In genomic region chr7:2102375-2102723, GRCh38 we compare ENCODE assay signal across 25 cellular contexts.
DNase-seq lines count a peak whose midpoint lies in the region; ATAC-seq and TF ChIP-seq lines count a peak whose summit lies in the region.
"Had no signal": no experiment of that assay in that cellular context is flagged by ENCODE, and none has a peak within 500 bp of the region (broad histone marks: within the 10 kb centered on the region; RNA-seq: fewer than 3 reads in every experiment).

No MANE protein-coding gene starts in this region.

- no peaks in the 10 kb centered on the region for H3K27me3 Mint-ChIP-seq in stimulated activated naive CD8-positive, alpha-beta T cell treated with anti-CD3 and anti-CD28 coated beads, Interleukin-15, Interleukin-2, amounts not matched to agents 100 ng/mL and 50 ng/mL, for 24 hours
- H3K27me3 Mint-ChIP-seq in brain (no peaks in the 10 kb centered on the region), natural killer cell (ENCODE audit: low read depth in 2 of 2) (peaks cover 9 to 13% of the 10 kb centered on the region in 2 donors)

- intact Hi-C loops in natural killer cell (cut with micrococcal nuclease) = loop anchor here (1.0 to 5.0 kb wide), 3 partner anchors 54 to 162 kb away; no protein-coding TSS in a partner anchor
- intact Hi-C loops in lower leg skin (cut with DNase I; ENCODE audit: low total_unique reads) = no loop called here

- H3K4me3 Mint-ChIP-seq in stimulated activated naive CD8-positive, alpha-beta T cell treated with anti-CD3 and anti-CD28 coated beads, Interleukin-15, Interleukin-2, amounts not matched to agents 100 ng/mL and 50 ng/mL, for 24 hours = no peak overlapping the region
- peak overlapping the region in 1 of 5 experiments; percentile 43 for H3K4me3 Mint-ChIP-seq in brain
- H3K4me3 Mint-ChIP-seq in natural killer cell = peak overlapping the region; percentile 60
- H3K4me3 Mint-ChIP-seq: CD14-positive monocyte had no signal

- TF ChIP-seq CTCF in brain (conservative IDR thresholded peaks at IDR 0.05) (no peak), natural killer cell (IDR thresholded peaks at IDR 0.05) (no peak), lower leg skin (IDR thresholded peaks at IDR 0.05) (no peak)

- 92 to 97% methylated on average over 7 of the region's 7 CpGs for WGBS in lower leg skin, 2 donors

- DNase-seq in stimulated activated naive CD8-positive, alpha-beta T cell treated with anti-CD3 and anti-CD28 coated beads, Interleukin-15, Interleukin-2, amounts not matched to agents 100 U/mL and 50 U/mL, for 24 hours = no peak
- DNase-seq in natural killer cell (peak; percentile 47), DMS79 (lab: John Stamatoyannopoulos, UW) (no peak), lower leg skin (ENCODE audit: low spot score in 2 of 2) (no peak)
- no peak for DNase-seq in effector CD8-positive, alpha-beta T cell (lab: John Stamatoyannopoulos, UW)
- DNase-seq in stimulated activated CD4-positive, alpha-beta T cell treated with anti-CD3 and anti-CD28 coated beads, Interleukin-12 subunit alpha, Interleukin-12 subunit beta, amount 100 ng/mL, for 4 hours = no peak
- DNase-seq: ACHN; activated effector memory CD4-positive, alpha-beta T cell treated with anti-CD3 and anti-CD28 coated beads, Interleukin-2, amount 50 U/mL, for 16 hours; DMS153; esophagus squamous epithelium; GDM1; GM23248; MM.1S; NCI-H2171 treated with DMSO at 0.1 percent for 48 hours; NCI-H526 treated with DMSO at 0.1 percent for 48 hours; RPMI8226; SK-N-SH; small intestine; stimulated activated CD4-positive, alpha-beta T cell treated with anti-CD3 and anti-CD28 coated beads, Interleukin-2, amount 100 ng/mL, for 48 hours had no signal

- H3K9me3 Mint-ChIP-seq in stimulated activated naive CD8-positive, alpha-beta T cell treated with anti-CD3 and anti-CD28 coated beads, Interleukin-15, Interleukin-2, amounts not matched to agents 100 ng/mL and 50 ng/mL, for 24 hours = no peaks in the 10 kb centered on the region
- H3K9me3 Mint-ChIP-seq in brain = no peaks in the 10 kb centered on the region
- peaks cover 6 to 8% of the 10 kb centered on the region in 2 donors for H3K9me3 Mint-ChIP-seq in natural killer cell

- no peak for ATAC-seq in stimulated activated naive CD8-positive, alpha-beta T cell treated with anti-CD3 and anti-CD28 coated beads, Interleukin-15, Interleukin-2, amounts not matched to agents 100 U/mL and 50 U/mL, for 24 hours
- peak; percentile 31 to 62 (median 40) for ATAC-seq in natural killer cell
- ATAC-seq: gastroesophageal sphincter, K562 had no signal

- no peak overlapping the region for H3K4me3 ChIP-seq in lower leg skin (ENCODE audit: low read depth, poor library complexity, severe bottlenecking)
- H3K4me3 ChIP-seq: esophagus squamous epithelium, gastroesophageal sphincter, GM23248, K562, vagina had no signal

- peaks cover 72% of the 10 kb centered on the region for H3K4me1 Mint-ChIP-seq in stimulated activated naive CD8-positive, alpha-beta T cell treated with anti-CD3 and anti-CD28 coated beads, Interleukin-15, Interleukin-2, amounts not matched to agents 100 ng/mL and 50 ng/mL, for 24 hours (ENCODE audit: low read depth)
- H3K4me1 Mint-ChIP-seq in brain (peaks cover 95% of the 10 kb centered on the region), natural killer cell (peaks cover 66 to 68% of the 10 kb centered on the region in 2 donors)

- peaks cover 5% of the 10 kb centered on the region for H3K36me3 Mint-ChIP-seq in stimulated activated naive CD8-positive, alpha-beta T cell treated with anti-CD3 and anti-CD28 coated beads, Interleukin-15, Interleukin-2, amounts not matched to agents 100 ng/mL and 50 ng/mL, for 24 hours (ENCODE audit: low read depth)
- H3K36me3 Mint-ChIP-seq in brain (no peaks in the 10 kb centered on the region), natural killer cell (no peaks in the 10 kb centered on the region)

- peak overlapping the region; percentile 73 for H3K27ac Mint-ChIP-seq in stimulated activated naive CD8-positive, alpha-beta T cell treated with anti-CD3 and anti-CD28 coated beads, Interleukin-15, Interleukin-2, amounts not matched to agents 100 ng/mL and 50 ng/mL, for 24 hours
- H3K27ac Mint-ChIP-seq in brain (peak overlapping the region; percentile 3 to 83 (median 17)), natural killer cell (peak overlapping the region; percentile 79 to 93)

- TF ChIP-seq POLR2A in lower leg skin (IDR thresholded peaks at IDR 0.05) = no peak

Comparison
In these comparisons a context has a peak if more than half of its experiments do, and no peak if none do; other contexts are left out.
1. H3K27ac Mint-ChIP-seq: peak in every context shown above with its lines; median percentile 86 in natural killer cell; 73 in stimulated activated naive CD8-positive, alpha-beta T cell treated with anti-CD3 and anti-CD28 coated beads, Interleukin-15, Interleukin-2, amounts not matched to agents 100 ng/mL and 50 ng/mL, for 24 hours; 17 in brain.